Comparison of ENCODE assay signal across 8 cellular contexts in the genomic region with DNA sequence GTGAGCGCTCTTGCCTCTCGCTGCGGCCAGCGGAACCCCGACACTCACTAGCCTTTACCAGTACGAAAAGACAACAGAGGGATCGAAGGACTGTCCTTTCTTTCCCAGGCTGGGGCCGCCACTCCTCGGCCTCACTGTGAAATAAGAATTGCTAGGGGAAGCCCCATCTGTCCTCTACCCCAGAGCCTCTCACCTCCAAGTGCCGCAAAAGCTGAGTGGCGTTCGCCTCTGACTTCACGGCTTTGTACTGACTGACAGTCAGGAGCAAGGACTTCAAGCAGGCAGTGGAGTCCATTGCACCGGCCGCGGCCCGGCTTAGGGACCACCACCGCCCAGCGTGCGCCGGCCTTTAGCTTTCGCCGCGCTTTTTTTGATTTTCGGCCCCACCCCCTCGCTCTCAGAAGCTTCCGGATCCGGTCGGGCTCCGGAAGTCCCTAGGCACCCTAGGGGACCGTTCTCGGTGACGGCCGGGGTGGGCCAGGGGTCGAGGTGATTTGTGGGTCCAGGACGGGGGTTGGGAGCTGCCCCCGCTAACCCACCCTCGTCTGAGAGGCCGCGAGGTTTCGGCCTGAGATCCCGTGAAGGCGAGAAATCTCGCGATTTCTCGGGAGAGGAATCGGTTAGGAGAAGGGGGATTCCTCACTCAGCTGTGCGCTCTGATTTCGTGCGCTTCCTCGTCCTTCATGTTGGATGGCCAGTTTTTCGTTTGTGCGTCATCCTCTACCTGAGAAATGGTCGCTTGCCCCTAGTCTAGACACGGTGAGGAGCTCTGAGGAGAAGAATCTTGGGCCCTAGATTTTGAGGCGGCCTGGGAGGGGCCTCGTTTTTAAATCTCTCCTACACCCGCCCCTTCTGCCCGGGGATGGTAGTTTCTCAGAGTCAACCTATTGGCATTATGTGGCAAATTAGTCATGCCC. TPM values are rescaled to one million over a fixed set of nuclear protein-coding genes. Genes with fewer than 3 reads are reported as not detected.
DNase-seq lines count a peak whose midpoint lies in the region; ATAC-seq, FAIRE-seq and TF ChIP-seq lines count a peak whose summit lies in the region.

Gene CIP2A (minus strand): TSS at position 358 of the 917 bp plus-strand sequence. CDS start 63 bp downstream, at position 295.
A gene with protein sequence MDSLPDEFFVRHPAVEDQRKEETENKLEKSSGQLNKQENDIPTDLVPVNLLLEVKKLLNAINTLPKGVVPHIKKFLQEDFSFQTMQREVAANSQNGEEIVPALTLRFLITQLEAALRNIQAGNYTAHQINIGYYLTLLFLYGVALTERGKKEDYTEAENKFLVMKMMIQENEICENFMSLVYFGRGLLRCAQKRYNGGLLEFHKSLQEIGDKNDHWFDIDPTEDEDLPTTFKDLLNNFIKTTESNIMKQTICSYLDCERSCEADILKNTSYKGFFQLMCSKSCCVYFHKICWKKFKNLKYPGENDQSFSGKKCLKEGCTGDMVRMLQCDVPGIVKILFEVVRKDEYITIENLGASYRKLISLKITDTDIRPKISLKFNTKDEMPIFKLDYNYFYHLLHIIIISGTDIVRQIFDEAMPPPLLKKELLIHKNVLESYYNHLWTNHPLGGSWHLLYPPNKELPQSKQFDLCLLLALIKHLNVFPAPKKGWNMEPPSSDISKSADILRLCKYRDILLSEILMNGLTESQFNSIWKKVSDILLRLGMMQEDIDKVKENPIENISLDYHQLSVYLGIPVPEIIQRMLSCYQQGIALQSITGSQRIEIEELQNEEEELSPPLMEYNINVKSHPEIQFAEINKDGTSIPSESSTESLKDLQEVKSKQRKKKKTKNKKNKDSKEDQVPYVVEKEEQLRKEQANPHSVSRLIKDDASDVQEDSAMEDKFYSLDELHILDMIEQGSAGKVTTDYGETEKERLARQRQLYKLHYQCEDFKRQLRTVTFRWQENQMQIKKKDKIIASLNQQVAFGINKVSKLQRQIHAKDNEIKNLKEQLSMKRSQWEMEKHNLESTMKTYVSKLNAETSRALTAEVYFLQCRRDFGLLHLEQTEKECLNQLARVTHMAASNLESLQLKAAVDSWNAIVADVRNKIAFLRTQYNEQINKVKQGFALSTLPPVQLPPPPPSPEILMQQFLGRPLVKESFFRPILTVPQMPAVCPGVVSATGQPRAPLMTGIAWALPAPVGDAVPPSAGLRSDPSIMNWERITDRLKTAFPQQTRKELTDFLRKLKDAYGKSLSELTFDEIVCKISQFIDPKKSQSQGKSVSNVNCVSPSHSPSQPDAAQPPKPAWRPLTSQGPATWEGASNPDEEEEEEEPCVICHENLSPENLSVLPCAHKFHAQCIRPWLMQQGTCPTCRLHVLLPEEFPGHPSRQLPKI (plus strand): TSS at position 642 of the 917 bp plus-strand sequence. CDS start 15,685 bp downstream, outside the sequence.

- H3K27me3 ChIP-seq in ovary, result no peaks in the 10 kb centered on the region
- H3K27me3 ChIP-seq in thyroid gland, result no peaks in the 10 kb centered on the region

- H3K27me3 Mint-ChIP-seq in activated naive CD8-positive, alpha-beta T cell treated with anti-CD3 and anti-CD28 coated beads, Interleukin-2, amount 50 U/mL, for 24 hours, result no peaks in the 10 kb centered on the region

- peak; percentile 90 for FAIRE-seq in GM12891 (lab: Jason Lieb, UNC)

- H3K27ac ChIP-seq in ovary (peak within 1 kb of the TSS; percentile 86 to 93), thyroid gland (peak within 1 kb of the TSS; percentile 92 to 96 (median 94))

- peak; percentile 97 for TF ChIP-seq POLR2A in GM12891 (IDR thresholded peaks at IDR 0.05; ENCODE audit: low read depth, low read length)
- peak; percentile 55 for TF ChIP-seq POLR2A in ovary (IDR thresholded peaks at IDR 0.05)
- TF ChIP-seq POLR2A in thyroid gland (IDR thresholded peaks at IDR 0.05), result peak in 1 of 2 donors; percentile 83

- peak; percentile 96 for ATAC-seq in HG02798 (IDR thresholded peaks at IDR 0.05; ENCODE audit: poor library complexity, unreplicated experiment)
- peak; percentile 97 for ATAC-seq in activated naive CD8-positive, alpha-beta T cell treated with anti-CD3 and anti-CD28 coated beads, Interleukin-2, amount 50 U/mL, for 24 hours
- peak; percentile 96 for ATAC-seq in Right ventricle myocardium superior (ENCODE audit: poor library complexity)

- no peaks in the 10 kb centered on the region for H3K9me3 Mint-ChIP-seq in activated naive CD8-positive, alpha-beta T cell treated with anti-CD3 and anti-CD28 coated beads, Interleukin-2, amount 50 U/mL, for 24 hours

- peak within 1 kb of the TSS; percentile 98 for H3K27ac Mint-ChIP-seq in activated naive CD8-positive, alpha-beta T cell treated with anti-CD3 and anti-CD28 coated beads, Interleukin-2, amount 50 U/mL, for 24 hours

- 0 to 2% (median 1%) methylated on average over 55 to 59 of the region's 59 CpGs for whole genome bisulfite sequencing in ovary, 3 donors
- WGBS in thyroid gland, 2 donors, result 0 to 1% methylated on average over 44 to 54 of the region's 59 CpGs

- H3K9me3 ChIP-seq in ovary (no peaks in the 10 kb centered on the region), thyroid gland (no peaks in the 10 kb centered on the region)

- peak within 1 kb of the TSS; percentile 98 for H3K4me3 Mint-ChIP-seq in activated naive CD8-positive, alpha-beta T cell treated with anti-CD3 and anti-CD28 coated beads, Interleukin-2, amount 50 U/mL, for 24 hours

- TF ChIP-seq EP300 in ovary (IDR thresholded peaks at IDR 0.05), result no peak

- peaks cover 1% of the 10 kb centered on the region for H3K4me1 ChIP-seq in ovary (ENCODE audit: insufficient read depth)
- H3K4me1 ChIP-seq in thyroid gland, result peaks cover 6 to 9% of the 10 kb centered on the region in 2 donors

- TF ChIP-seq CTCF in ovary (IDR thresholded peaks at IDR 0.05) (no peak), thyroid gland (IDR thresholded peaks at IDR 0.05) (no peak)

- intact Hi-C loops in Right ventricle myocardium superior (cut with DNase I) (no loop called here), ovary (cut with DNase I) (no loop called here), thyroid gland (cut with DNase I) (no loop called here)

- peaks cover 43% of the 10 kb centered on the region for H3K4me1 Mint-ChIP-seq in activated naive CD8-positive, alpha-beta T cell treated with anti-CD3 and anti-CD28 coated beads, Interleukin-2, amount 50 U/mL, for 24 hours

- H3K36me3 Mint-ChIP-seq in activated naive CD8-positive, alpha-beta T cell treated with anti-CD3 and anti-CD28 coated beads, Interleukin-2, amount 50 U/mL, for 24 hours (ENCODE audit: low read depth), result peaks cover 23% of the 10 kb centered on the region

- DNase-seq in GM12891 (ENCODE audit: insufficient read length, low spot score), result peak; percentile 61
- peak; percentile 76 for DNase-seq in NCI-H1417 treated with DMSO at 0.1 percent for 48 hours (lab: John Stamatoyannopoulos, UW)
- peak; percentile 75 to 89 for DNase-seq in SW 1271 (lab: John Stamatoyannopoulos, UW)
- DNase-seq in activated naive CD8-positive, alpha-beta T cell treated with anti-CD3 and anti-CD28 coated beads, Interleukin-2, amount 50 U/mL, for 24 hours, result peak; percentile 88
- DNase-seq in Right ventricle myocardium superior, result peak; percentile 89
- peak; percentile 86 to 93 (median 90) for DNase-seq in ovary
- DNase-seq in thyroid gland, result peak; percentile 80 to 84

- peak within 1 kb of the TSS; percentile 83 for H3K4me3 ChIP-seq in ovary
- H3K4me3 ChIP-seq in thyroid gland (replicated peaks in 1 of 3), result peak within 1 kb of the TSS; percentile 46 to 94 (median 68)

- no peaks in the 10 kb centered on the region for H3K36me3 ChIP-seq in ovary
- H3K36me3 ChIP-seq in thyroid gland, result no peaks in the 10 kb centered on the region

TF ChIP-seq in GM12891, 5 proteins besides CTCF, POLR2A, EP300 and RAD21:
- TF ChIP-seq POU2F2 (IDR thresholded peaks at IDR 0.05; ENCODE audit: low read depth, low read length) (peak; percentile 70), TAF1 (IDR thresholded peaks at IDR 0.05; ENCODE audit: low read depth, low read length) (peak; percentile 87), POLR2AphosphoS5 (IDR thresholded peaks at IDR 0.05; ENCODE audit: low read depth, low read length) (peak; percentile 97), SPI1 (IDR thresholded peaks at IDR 0.05; ENCODE audit: low read depth, low read length) (peak; percentile 42; the same call in 1 of the 2 replicates), PAX5 (IDR thresholded peaks at IDR 0.05; ENCODE audit: insufficient read depth, low read length, severe bottlenecking) (no peak)

RNA-seq across cellular contexts. Expression of gene CIP2A, which starts in this region (rescaled TPM):
- 8.3 TPM for polyA plus RNA-seq in GM12891 (2012; ENCODE audit: low read depth, missing spikeins)
- total RNA-seq in Right ventricle myocardium superior (1.5 TPM), ovary (1 to 10 TPM; 1.7 to 6.3 (median 5.1) TPM), thyroid gland (1 to 10 TPM; 3.6 to 8.1 (median 3.8) TPM)
- polyA plus RNA-seq in ovary, result 1 to 10 TPM; 1.9 to 3.0 TPM

RNA-seq across cellular contexts. Expression of the second gene that starts in this region (rescaled TPM):
- polyA plus RNA-seq in GM12891 (2012; ENCODE audit: low read depth, missing spikeins), result 9.9 TPM
- 14.3 TPM for total RNA-seq in Right ventricle myocardium superior
- total RNA-seq in ovary, result 10 to 100 TPM in 6 of 7 donors, 1 to 10 TPM in 1; 7.2 to 20.5 (median 14.5) TPM
- polyA plus RNA-seq in ovary, result 10 to 100 TPM in 1 of 2 donors, 1 to 10 TPM in 1; 5.0 to 11.3 TPM
- 10 to 100 TPM; 11.2 to 23.2 (median 18.7) TPM for total RNA-seq in thyroid gland

Comparison
In these comparisons a context has a peak if more than half of its experiments do, and no peak if none do; other contexts are left out.
1. Peak in every context shown above with its lines: DNase-seq, ATAC-seq, H3K4me3 ChIP-seq and H3K27ac ChIP-seq.